2 cellular contexts compared by ENCODE assay signal in genomic region chr2:208034503-208035140, GRCh38.
TF ChIP-seq lines count a peak whose summit lies in the region.

No MANE protein-coding gene starts in this region.

TF ChIP-seq in HepG2, 621 proteins besides CTCF, POLR2A, EP300 and RAD21 (continues in another document):
- TF ChIP-seq ZNF713 (CRISPR knock-in tag; IDR thresholded peaks at IDR 0.05) (no peak), SKI (IDR thresholded peaks at IDR 0.05; ENCODE audit: partially characterized antibody) (no peak), ATF6 (CRISPR knock-in tag; conservative IDR thresholded peaks at IDR 0.05) (no peak), KDM4B (CRISPR knock-in tag; IDR thresholded peaks at IDR 0.05) (no peak), ZNF232 (CRISPR knock-in tag; IDR thresholded peaks at IDR 0.05; ENCODE audit: borderline replicate concordance) (no peak), ZNF446 (CRISPR knock-in tag; IDR thresholded peaks at IDR 0.05) (no peak), FOSL2 (CRISPR knock-in tag; IDR thresholded peaks at IDR 0.05) (0 out of 2 replicates have a peak, but pooled peaks have one; percentile 8), FOXJ3 (CRISPR knock-in tag; IDR thresholded peaks at IDR 0.05; ENCODE audit: borderline replicate concordance) (0 out of 2 replicates have a peak, but pooled peaks have one; percentile 1), ZNF780A (CRISPR knock-in tag; IDR thresholded peaks at IDR 0.05) (no peak), SUZ12 (IDR thresholded peaks at IDR 0.05; ENCODE audit: low read depth, low read length) (no peak), PHF8 (CRISPR knock-in tag; IDR thresholded peaks at IDR 0.05) (no peak), KLF13 (CRISPR knock-in tag; IDR thresholded peaks at IDR 0.05) (no peak), CBX2 (IDR thresholded peaks at IDR 0.05; ENCODE audit: low read depth, low read length) (no peak), CBX2 (CRISPR knock-in tag; IDR thresholded peaks at IDR 0.05; ENCODE audit: low read depth) (no peak), THAP7 (CRISPR knock-in tag; IDR thresholded peaks at IDR 0.05) (no peak), TCF7L2 (IDR thresholded peaks at IDR 0.05; ENCODE audit: low read depth, low read length) (no peak), REL (CRISPR knock-in tag; conservative IDR thresholded peaks at IDR 0.05) (no peak), ZNF281 (CRISPR knock-in tag; IDR thresholded peaks at IDR 0.05; ENCODE audit: borderline replicate concordance) (no peak), CHD2 (IDR thresholded peaks at IDR 0.05; ENCODE audit: low read depth, low read length) (no peak), JUN (CRISPR knock-in tag; IDR thresholded peaks at IDR 0.05) (peak; percentile 5; the same call in 1 of the 2 replicates), HBP1 (CRISPR knock-in tag; IDR thresholded peaks at IDR 0.05; ENCODE audit: low read depth) (no peak), ZNF558 (CRISPR knock-in tag; IDR thresholded peaks at IDR 0.05; ENCODE audit: borderline replicate concordance) (no peak)

TF ChIP-seq in K562, 482 proteins besides CTCF, POLR2A, EP300 and RAD21:
- TF ChIP-seq BHLHE40 (IDR thresholded peaks at IDR 0.05; ENCODE audit: low read length) (no peak), CBFA2T2 (conservative IDR thresholded peaks at IDR 0.05) (no peak), NFE2L1 (tag; IDR thresholded peaks at IDR 0.05; ENCODE audit: borderline replicate concordance, low read depth) (no peak), EHMT2 (IDR thresholded peaks at IDR 0.05) (0 out of 2 replicates have a peak, but pooled peaks have one; percentile 1), JUND (IDR thresholded peaks at IDR 0.05; ENCODE audit: borderline replicate concordance, low read depth, low read length) (peak; percentile 2; the same call in 1 of the 2 replicates), JUND (tag; IDR thresholded peaks at IDR 0.05; ENCODE audit: borderline replicate concordance, low read depth, low read length) (no peak), ZFP91 (CRISPR knock-in tag; IDR thresholded peaks at IDR 0.05) (no peak), DIDO1 (tag; IDR thresholded peaks at IDR 0.05; ENCODE audit: low read depth) (no peak), ARNT (IDR thresholded peaks at IDR 0.05) (no peak), TSC22D4 (tag; IDR thresholded peaks at IDR 0.05) (no peak), E2F8 (IDR thresholded peaks at IDR 0.05; ENCODE audit: low read depth, partially characterized antibody) (no peak)
